Comparison of ENCODE assay signal across 8 cellular contexts in the genomic region with DNA sequence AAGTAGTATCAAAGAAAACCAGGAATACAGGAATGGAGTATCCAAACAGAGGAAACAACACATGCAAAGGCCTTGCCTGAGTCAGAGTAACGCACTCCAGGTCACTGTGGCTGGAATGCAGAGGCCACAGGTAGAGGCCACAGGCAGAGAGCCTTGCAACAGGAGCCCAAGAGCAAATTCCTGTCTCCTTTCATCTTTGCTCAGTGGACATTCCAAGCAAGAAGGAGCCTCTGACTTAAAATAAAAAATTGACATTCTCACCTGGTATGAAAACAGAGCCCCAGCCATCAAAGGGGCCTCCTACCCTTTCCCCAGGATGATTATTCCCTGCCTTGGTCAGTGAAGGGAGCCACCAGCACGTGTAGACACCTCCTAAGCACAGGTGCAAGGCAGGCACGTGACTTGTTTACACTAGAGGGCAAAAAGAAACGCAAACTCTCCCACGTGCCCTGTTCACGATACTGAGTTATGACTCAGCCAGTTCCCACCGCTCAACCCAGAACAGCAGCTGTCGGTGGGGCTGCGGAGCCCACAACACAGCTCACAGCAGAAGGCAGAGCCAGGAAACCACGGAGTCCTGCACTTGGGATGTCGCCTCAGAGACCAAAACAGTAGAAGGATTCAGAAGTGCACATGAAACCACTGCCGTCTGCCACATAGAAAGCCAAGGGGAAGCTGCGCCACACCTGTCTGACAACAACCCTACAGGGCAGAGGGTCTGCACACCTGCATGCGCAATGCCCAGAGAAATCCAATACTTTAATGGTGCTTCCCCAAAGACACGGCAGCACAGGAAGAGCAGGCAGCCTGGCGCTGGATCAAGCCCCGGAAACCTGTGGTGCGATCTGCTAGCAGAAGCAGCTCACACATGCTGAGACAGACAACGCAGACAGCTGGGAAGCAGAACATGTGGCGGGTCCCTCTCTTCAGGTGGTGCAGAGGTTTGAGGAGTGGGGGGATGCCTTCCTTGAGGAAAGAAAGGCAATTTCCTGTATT. TPM values are rescaled to one million over a fixed set of nuclear protein-coding genes. Genes with fewer than 3 reads are reported as not detected.
A peak's percentile ranks its signal among the peaks of the same experiment; 100 is the strongest.
DNase-seq lines count a peak whose midpoint lies in the region; ATAC-seq and TF ChIP-seq lines count a peak whose summit lies in the region.

No MANE protein-coding gene starts in this region.

- no peaks in the 10 kb centered on the region for H3K36me3 Mint-ChIP-seq in activated B cell treated with CpG ODN at 0.5 μM for 24 hours (ENCODE audit: low read depth)
- H3K36me3 Mint-ChIP-seq in central memory CD8-positive, alpha-beta T cell (ENCODE audit: insufficient read depth): no peaks in the 10 kb centered on the region

- H3K4me3 Mint-ChIP-seq in activated B cell treated with CpG ODN at 0.5 μM for 24 hours: peak overlapping the region; percentile 59
- peak overlapping the region; percentile 75 for H3K4me3 Mint-ChIP-seq in central memory CD8-positive, alpha-beta T cell

- peaks cover 31% of the 10 kb centered on the region for H3K27me3 Mint-ChIP-seq in activated B cell treated with CpG ODN at 0.5 μM for 24 hours
- peaks cover 31% of the 10 kb centered on the region for H3K27me3 Mint-ChIP-seq in central memory CD8-positive, alpha-beta T cell

- H3K4me1 ChIP-seq in lower lobe of right lung: peaks cover 54% of the 10 kb centered on the region

- no peaks in the 10 kb centered on the region for H3K9me3 Mint-ChIP-seq in activated B cell treated with CpG ODN at 0.5 μM for 24 hours
- H3K9me3 Mint-ChIP-seq in central memory CD8-positive, alpha-beta T cell: no peaks in the 10 kb centered on the region

- ATAC-seq in GM18502 (IDR thresholded peaks at IDR 0.05; ENCODE audit: poor library complexity, unreplicated experiment): peak; percentile 93
- ATAC-seq in HG02840 (IDR thresholded peaks at IDR 0.05; ENCODE audit: low FRiP score, unreplicated experiment): peak; percentile 91
- peak; percentile 37 for ATAC-seq in activated B cell treated with CpG ODN at 0.5 μM for 24 hours (ENCODE audit: low read depth)
- ATAC-seq in central memory CD8-positive, alpha-beta T cell (replicated peaks; ENCODE audit: extremely low read depth, poor library complexity, severe bottlenecking): peak; percentile 93
- ATAC-seq in lower lobe of right lung: peak; percentile 31 to 75

- POLR2A ChIA-PET in activated B cell treated with CpG ODN at 0.5 μM for 24 hours (lab: Charles Lee): no interaction called here

- no peak overlapping the region for H3K4me3 ChIP-seq in lower lobe of right lung

- peak; percentile 75 for DNase-seq in NCI-H1436 treated with DMSO at 0.1 percent for 48 hours (lab: John Stamatoyannopoulos, UW)
- no peak for DNase-seq in activated B cell treated with CpG ODN at 0.5 μM for 24 hours
- DNase-seq in central memory CD8-positive, alpha-beta T cell (ENCODE audit: low spot score in 2 of 2): peak; percentile 18 to 50
- peak; percentile 49 for DNase-seq in lower lobe of right lung
- peak; percentile 54 for DNase-seq in stimulated activated CD8-positive, alpha-beta memory T cell treated with anti-CD3 and anti-CD28 coated beads, Interleukin-4, amount 100 ng/mL, for 48 hours
- no peak for DNase-seq in superior temporal gyrus (ENCODE audit: extremely low spot score)

- no peaks in the 10 kb centered on the region for H3K36me3 ChIP-seq in lower lobe of right lung

- H3K27ac Mint-ChIP-seq in activated B cell treated with CpG ODN at 0.5 μM for 24 hours: no peak overlapping the region
- H3K27ac Mint-ChIP-seq in central memory CD8-positive, alpha-beta T cell (ENCODE audit: low read depth): peak overlapping the region; percentile 89

- H3K9me3 ChIP-seq in lower lobe of right lung: no peaks in the 10 kb centered on the region

- H3K27ac ChIP-seq in lower lobe of right lung: peak overlapping the region; percentile 81

- CTCF ChIA-PET in activated B cell treated with CpG ODN at 0.5 μM for 24 hours (lab: Charles Lee): no interaction called here

- H3K4me1 Mint-ChIP-seq in activated B cell treated with CpG ODN at 0.5 μM for 24 hours: peaks cover 10% of the 10 kb centered on the region
- H3K4me1 Mint-ChIP-seq in central memory CD8-positive, alpha-beta T cell: peaks cover 21% of the 10 kb centered on the region

- TF ChIP-seq CTCF in activated B cell treated with CpG ODN at 0.5 μM for 24 hours (IDR thresholded peaks at IDR 0.05) (no peak), lower lobe of right lung (IDR thresholded peaks at IDR 0.05) (no peak)

- no peaks in the 10 kb centered on the region for H3K27me3 ChIP-seq in lower lobe of right lung (ENCODE audit: low read depth)

- intact Hi-C loops in activated B cell treated with CpG ODN at 0.5 μM for 24 hours (cut with micrococcal nuclease): no loop called here
- intact Hi-C loops in lower lobe of right lung (cut with DNase I): no loop called here

RNA-seq across cellular contexts. Expression of a gene that starts 52.1 kb away (rescaled TPM):
- total RNA-seq in activated B cell treated with CpG ODN at 0.5 μM for 24 hours: not detected in 2 replicates
- total RNA-seq in lower lobe of right lung: 93.1 TPM

Comparison
In these comparisons a context has a peak if more than half of its experiments do, and no peak if none do; other contexts are left out.
1. ATAC-seq: peak in every context shown above with its lines; median percentile 93 in GM18502; 93 in central memory CD8-positive, alpha-beta T cell; 91 in HG02840; 53 in lower lobe of right lung; 37 in activated B cell treated with CpG ODN at 0.5 μM for 24 hours.
2. DNase-seq: peak in NCI-H1436 treated with DMSO at 0.1 percent for 48 hours (single experiment), central memory CD8-positive, alpha-beta T cell (2 of 2), lower lobe of right lung (single experiment) and stimulated activated CD8-positive, alpha-beta memory T cell treated with anti-CD3 and anti-CD28 coated beads, Interleukin-4, amount 100 ng/mL, for 48 hours (single experiment); none in activated B cell treated with CpG ODN at 0.5 μM for 24 hours (single experiment) and superior temporal gyrus (single experiment).
3. RNA of a gene that starts 52.1 kb away (total RNA-seq): 93.1 TPM in lower lobe of right lung (single experiment); not detected in activated B cell treated with CpG ODN at 0.5 μM for 24 hours; every median in the first group is over 10 times any median in the second.